Comparison of ENCODE assay signal across 15 cellular contexts in the genomic region with DNA sequence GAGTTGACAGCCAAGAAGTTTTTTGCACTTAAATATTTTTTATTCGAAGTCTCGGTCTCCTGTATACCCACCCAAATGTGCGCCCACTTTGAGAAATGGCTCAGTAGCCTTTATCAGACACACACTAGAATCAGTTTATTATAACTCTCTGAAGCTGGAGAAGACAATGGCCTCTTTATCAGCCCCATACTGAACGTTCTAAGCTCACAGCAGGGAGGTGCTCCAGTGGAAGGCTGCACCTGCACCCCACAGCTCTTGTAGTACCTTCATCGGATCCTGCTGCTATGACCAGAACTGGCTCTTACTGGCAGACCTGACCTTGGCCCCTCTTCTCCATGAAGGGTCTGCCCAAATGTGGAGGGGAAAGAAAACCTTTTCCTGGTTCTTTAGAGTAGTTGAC.
"Had no signal": no experiment of that assay in that cellular context is flagged by ENCODE, and none has a peak within 500 bp of the region (broad histone marks: within the 10 kb centered on the region; RNA-seq: fewer than 3 reads in every experiment).

No MANE protein-coding gene starts in this region.

- H3K36me3 Mint-ChIP-seq: activated CD4-positive, alpha-beta memory T cell treated with anti-CD3 and anti-CD28 coated beads for 36 hours; stimulated activated effector memory CD8-positive, alpha-beta T cell treated with anti-CD3 and anti-CD28 coated beads, Interleukin-12 subunit alpha, Interleukin-12 subunit beta, amount 100 ng/mL, for 72 hours had no signal

- H3K4me1 ChIP-seq: uterus had no signal

- H3K9me3 Mint-ChIP-seq: activated CD4-positive, alpha-beta memory T cell treated with anti-CD3 and anti-CD28 coated beads for 36 hours; activated naive CD4-positive, alpha-beta T cell treated with anti-CD3 and anti-CD28 coated beads for 36 hours; naive B cell; stimulated activated effector memory CD8-positive, alpha-beta T cell treated with anti-CD3 and anti-CD28 coated beads, Interleukin-12 subunit alpha, Interleukin-12 subunit beta, amount 100 ng/mL, for 72 hours had no signal

- DNase-seq: activated CD4-positive, alpha-beta memory T cell treated with anti-CD3 and anti-CD28 coated beads for 36 hours; activated CD4-positive, alpha-beta T cell treated with anti-CD3 and anti-CD28 coated beads for 1 hour; activated naive CD4-positive, alpha-beta T cell treated with anti-CD3 and anti-CD28 coated beads for 36 hours; effector CD8-positive, alpha-beta T cell; foreskin melanocyte; head of caudate nucleus; left colon; naive B cell; tibial artery; uterus had no signal

- H3K36me3 ChIP-seq: neutrophil, uterus had no signal

- H3K4me3 ChIP-seq: coronary artery, right atrium auricular region, skin epidermis, tibial artery, uterus had no signal

- H3K27ac ChIP-seq: coronary artery, neutrophil, skin epidermis, tibial artery, uterus had no signal

- ATAC-seq: left colon; stimulated activated effector memory CD8-positive, alpha-beta T cell treated with anti-CD3 and anti-CD28 coated beads, Interleukin-12 subunit alpha, Interleukin-12 subunit beta, amount 100 ng/mL, for 72 hours had no signal

- H3K4me1 Mint-ChIP-seq: stimulated activated effector memory CD8-positive, alpha-beta T cell treated with anti-CD3 and anti-CD28 coated beads, Interleukin-12 subunit alpha, Interleukin-12 subunit beta, amount 100 ng/mL, for 72 hours had no signal

- H3K27ac Mint-ChIP-seq: activated CD4-positive, alpha-beta memory T cell treated with anti-CD3 and anti-CD28 coated beads for 36 hours; activated naive CD4-positive, alpha-beta T cell treated with anti-CD3 and anti-CD28 coated beads for 36 hours; naive B cell; stimulated activated effector memory CD8-positive, alpha-beta T cell treated with anti-CD3 and anti-CD28 coated beads, Interleukin-12 subunit alpha, Interleukin-12 subunit beta, amount 100 ng/mL, for 72 hours had no signal

- H3K4me3 Mint-ChIP-seq: activated CD4-positive, alpha-beta memory T cell treated with anti-CD3 and anti-CD28 coated beads for 36 hours; activated naive CD4-positive, alpha-beta T cell treated with anti-CD3 and anti-CD28 coated beads for 36 hours; naive B cell; stimulated activated effector memory CD8-positive, alpha-beta T cell treated with anti-CD3 and anti-CD28 coated beads, Interleukin-12 subunit alpha, Interleukin-12 subunit beta, amount 100 ng/mL, for 72 hours had no signal

- H3K9me3 ChIP-seq: neutrophil, right atrium auricular region, tibial artery, uterus had no signal

- H3K27me3 Mint-ChIP-seq: activated CD4-positive, alpha-beta memory T cell treated with anti-CD3 and anti-CD28 coated beads for 36 hours; naive B cell had no signal
